Comparison of ENCODE assay signal across 8 cellular contexts in genomic region chr6:31271641-31272357, GRCh38. TPM values are rescaled to one million over a fixed set of nuclear protein-coding genes. Genes with fewer than 3 reads are reported as not detected.
DNase-seq lines count a peak whose midpoint lies in the region; ATAC-seq, FAIRE-seq and TF ChIP-seq lines count a peak whose summit lies in the region.

HLA-C (minus strand) TSS chr6:31272092; CDS start chr6:31272071, 21 bp downstream.

- H4K20me1 ChIP-seq in endothelial cell of umbilical vein (replicated peaks; ENCODE audit: control insufficient read depth, extremely low read depth, insufficient read depth, low read length), result no peaks in the 10 kb centered on the region

- POLR2A ChIA-PET in endothelial cell of umbilical vein (lab: Charles Lee), result no interaction called here

- H3K4me2 ChIP-seq in endothelial cell of umbilical vein (ENCODE audit: insufficient read depth, low read length), result peak within 1 kb of the TSS; percentile 82

- no peaks in the 10 kb centered on the region for H3K9me1 ChIP-seq in endothelial cell of umbilical vein (replicated peaks; ENCODE audit: control insufficient read depth, extremely low read depth, insufficient read depth, low read length)

- intact Hi-C loops in endothelial cell of umbilical vein (cut with micrococcal nuclease), result loop anchor here (2.0 kb wide), 1 partner anchor 75 kb away; no protein-coding TSS in a partner anchor

- H3K4me3 ChIP-seq in NT2/D1 (ENCODE audit: insufficient read length, low read depth) (peak within 1 kb of the TSS; percentile 66), endothelial cell of umbilical vein (replicated peaks in 1 of 3; ENCODE audit: insufficient read depth in 1 of 3, low read depth in 1 of 3, low read length in 3 of 3) (peak within 1 kb of the TSS; percentile 65 to 75 (median 70))

- H3K4me1 ChIP-seq in NT2/D1 (ENCODE audit: insufficient read depth, insufficient read length) (peaks cover 20% of the 10 kb centered on the region), endothelial cell of umbilical vein (ENCODE audit: control insufficient read depth, extremely low read depth, insufficient read depth, low read length) (peaks cover 4% of the 10 kb centered on the region)

- peak within 1 kb of the TSS; percentile 73 for H3K27ac ChIP-seq in endothelial cell of umbilical vein (ENCODE audit: insufficient read depth, low read depth, low read length)

- dilution Hi-C loops in endothelial cell of umbilical vein (cut with MboI; ENCODE audit: extremely low pct_ligation_motif_present, low sequenced_read_pairs), result no loop called here

- BruUV-seq in endothelial cell of umbilical vein (replicated peaks; lab: Mats Ljungman, UMichigan), result no TSS peak

- CTCF ChIA-PET in endothelial cell of umbilical vein (lab: Charles Lee), result interaction anchor here (1.1 kb wide), 1 partner anchor 95 kb away, joined by 4 read pairs; no protein-coding TSS in a partner anchor

- H2AFZ ChIP-seq in endothelial cell of umbilical vein (ENCODE audit: low read depth, low read length), result peak within 1 kb of the TSS; percentile 99

- H3K27me3 ChIP-seq in NT2/D1 (ENCODE audit: insufficient read depth, insufficient read length), result peaks cover 4% of the 10 kb centered on the region
- H3K27me3 ChIP-seq in endothelial cell of umbilical vein (ENCODE audit: control insufficient read depth in 2 of 2, insufficient read depth in 2 of 2, low read length in 2 of 2), result peaks cover 8 to 23% of the 10 kb centered on the region in 2 experiments

- FAIRE-seq in HTR-8/SVneo (lab: Jason Lieb, UNC) (no peak), endothelial cell of umbilical vein (lab: Jason Lieb, UNC) (peak; percentile 99)

- H3K36me3 ChIP-seq in NT2/D1 (ENCODE audit: insufficient read depth, insufficient read length, low read length), result peaks cover 26% of the 10 kb centered on the region
- peaks cover 0 to 3% of the 10 kb centered on the region in 2 experiments for H3K36me3 ChIP-seq in endothelial cell of umbilical vein (ENCODE audit: control insufficient read depth in 2 of 2, extremely low read depth in 1 of 2, insufficient read depth in 2 of 2, low read length in 2 of 2)

- H3K9me3 ChIP-seq in NT2/D1 (ENCODE audit: insufficient read depth, low read length) (no peaks in the 10 kb centered on the region), endothelial cell of umbilical vein (replicated peaks; ENCODE audit: control insufficient read depth, insufficient read depth, low read length) (no peaks in the 10 kb centered on the region)

- DNase-seq in COLO829 (ENCODE audit: low spot score) (peak; percentile 95), HTR-8/SVneo (ENCODE audit: insufficient read length, low spot score) (peak; percentile 97), NT2/D1 (ENCODE audit: low read depth, low spot score) (peak; percentile 82), endothelial cell of umbilical vein (ENCODE audit: low read depth, low spot score) (peak; percentile 96), midbrain (lab: John Stamatoyannopoulos, UW) (peak; percentile 88)
- DNase-seq in activated CD8-positive, alpha-beta memory T cell treated with anti-CD3 and anti-CD28 coated beads, Interleukin-2, amount 50 U/mL, for 48 hours, result peak; percentile 89
- DNase-seq in stimulated activated CD8-positive, alpha-beta memory T cell treated with anti-CD3 and anti-CD28 coated beads, Interleukin-15, amount 100 ng/mL, for 48 hours (ENCODE audit: low read depth in 2 of 2), result peak; percentile 78 to 84

- H3K9ac ChIP-seq in NT2/D1 (ENCODE audit: insufficient read length, low read depth) (peak within 1 kb of the TSS; percentile 85), endothelial cell of umbilical vein (replicated peaks; ENCODE audit: extremely low read depth, insufficient read depth, low read length) (peak within 1 kb of the TSS; percentile 73)

- TF ChIP-seq CTCF in endothelial cell of umbilical vein (IDR thresholded peaks at IDR 0.05; ENCODE audit: extremely low read depth in 1 of 2, insufficient read depth in 1 of 2, low read depth in 1 of 2, low read length in 2 of 2), result peak in 1 of 2 donors; percentile 9

- TF ChIP-seq POLR2A in endothelial cell of umbilical vein (IDR thresholded peaks at IDR 0.05; ENCODE audit: low read depth, low read length), result peak; percentile 76

- peaks cover 5% of the 10 kb centered on the region for H3K79me2 ChIP-seq in endothelial cell of umbilical vein (ENCODE audit: control insufficient read depth, insufficient read depth, low read length)

- peak; percentile 67 for ATAC-seq in GM21360 (IDR thresholded peaks at IDR 0.05; ENCODE audit: unreplicated experiment)

TF ChIP-seq in endothelial cell of umbilical vein, 7 proteins besides CTCF, POLR2A, EP300 and RAD21:
- TF ChIP-seq JUN (IDR thresholded peaks at IDR 0.05; ENCODE audit: borderline replicate concordance, insufficient read depth, insufficient read length, low read depth), result no peak
- TF ChIP-seq MAX (IDR thresholded peaks at IDR 0.05; ENCODE audit: insufficient read depth, insufficient read length), result no peak
- no peak for TF ChIP-seq MYC (IDR thresholded peaks at IDR 0.05; ENCODE audit: low read depth, low read length)
- no peak for TF ChIP-seq EZH2 (IDR thresholded peaks at IDR 0.05; ENCODE audit: borderline replicate concordance, low read depth, low read length, severe bottlenecking)
- no peak for TF ChIP-seq GATA2 (IDR thresholded peaks at IDR 0.05; ENCODE audit: insufficient read depth, insufficient read length, low read depth, low read length)

RNA-seq across cellular contexts. Expression of gene HLA-C, which starts in this region (rescaled TPM):
- 102 and 109 TPM in 2 replicates for total RNA-seq in endothelial cell of umbilical vein
- polyA plus RNA-seq in endothelial cell of umbilical vein, result 287 and 345 TPM in 2 replicates
- 190 and 223 TPM in 2 replicates for polyA plus RNA-seq in endothelial cell of umbilical vein (2011; cell fraction: cytosol; rRNA removed)
- 132 and 144 TPM in 2 replicates for polyA plus RNA-seq in endothelial cell of umbilical vein (2011; cell fraction: nucleus; rRNA removed)
- 248 and 287 TPM in 2 replicates for polyA plus RNA-seq in endothelial cell of umbilical vein (2012)
- 101 and 117 TPM in 2 replicates for polyA minus RNA-seq in endothelial cell of umbilical vein
- polyA minus RNA-seq in endothelial cell of umbilical vein (2011; cell fraction: cytosol; rRNA and poly(A)+ RNA removed), result 61.2 TPM
- 22.2 and 36.9 TPM in 2 replicates for polyA minus RNA-seq in endothelial cell of umbilical vein (2011; cell fraction: nucleus; rRNA and poly(A)+ RNA removed)

Comparison
In these comparisons a context has a peak if more than half of its experiments do, and no peak if none do; other contexts are left out.
1. Peak in every context shown above with its lines: DNase-seq, ATAC-seq, H3K4me3 ChIP-seq and H3K27ac ChIP-seq.